In genomic region chr5:148844433-148845279, GRCh38 we compare ENCODE assay signal across 14 cellular contexts. TPM values are rescaled to one million over a fixed set of nuclear protein-coding genes. Genes with fewer than 3 reads are reported as not detected.
DNase-seq lines count a peak whose midpoint lies in the region; ATAC-seq and TF ChIP-seq lines count a peak whose summit lies in the region.
"Had no signal": no experiment of that assay in that cellular context is flagged by ENCODE, and none has a peak within 500 bp of the region (broad histone marks: within the 10 kb centered on the region; RNA-seq: fewer than 3 reads in every experiment).

No MANE protein-coding gene starts in this region.

- H3K27ac Mint-ChIP-seq in T-cell = peak overlapping the region; percentile 62 to 64

- H3K27ac ChIP-seq in heart right ventricle (peak overlapping the region in 8 of 10 donors; percentile 4 to 67 (median 47)), right lobe of liver (no peak overlapping the region)
- H3K27ac ChIP-seq in effector memory CD4-positive, alpha-beta T cell (ENCODE audit: insufficient read depth, low read length, poor library complexity, severe bottlenecking) = no peak overlapping the region
- H3K27ac ChIP-seq: hepatocyte, neutrophil, uterus had no signal

- POLR2A ChIA-PET in T-cell (lab: Charles Lee) = interaction anchor here in 1 of 2 donors (0.8 kb wide), 1 partner anchor 18 kb away, joined by 5 read pairs; the partner anchor contains the start of gene ADRB2

- no peak overlapping the region for H3K4me3 Mint-ChIP-seq in T-cell

- WGBS in heart right ventricle, 2 donors = 72 to 77% methylated on average over 7 of the region's 7 CpGs
- 72% methylated on average over 7 of the region's 7 CpGs for WGBS in right lobe of liver (ENCODE audit: insufficient coverage, low coverage, low lambda C conversion rate, missing lambda C conversion rate)

- peaks cover 3 to 6% of the 10 kb centered on the region in 2 donors for H3K27me3 Mint-ChIP-seq in T-cell

- peaks cover 24 to 79% (median 59%) of the 10 kb centered on the region in 3 donors for H3K4me1 Mint-ChIP-seq in T-cell

- H3K4me3 ChIP-seq in heart right ventricle (no peak overlapping the region), right lobe of liver (no peak overlapping the region)
- no peak overlapping the region for H3K4me3 ChIP-seq in effector memory CD4-positive, alpha-beta T cell (ENCODE audit: insufficient read depth, low read depth, low read length, poor library complexity, severe bottlenecking)
- H3K4me3 ChIP-seq: hepatocyte, uterus had no signal

- intact Hi-C loops in heart right ventricle (cut with DNase I) = no loop called here
- intact Hi-C loops in cardiac septum (cut with DNase I) = no loop called here
- intact Hi-C loops in right lobe of liver (cut with DNase I) = no loop called here

- CTCF ChIA-PET in T-cell (lab: Charles Lee) = interaction anchor here (0.6 to 3.3 kb wide), 11 partner anchors 11 to 270 kb away, joined by 3 to 19 read pairs (median 3); no protein-coding TSS in a partner anchor

- H3K36me3 ChIP-seq in heart right ventricle (peaks cover 0 to 3% (median 0%) of the 10 kb centered on the region in 9 donors), right lobe of liver (no peaks in the 10 kb centered on the region)
- H3K36me3 ChIP-seq in effector memory CD4-positive, alpha-beta T cell (ENCODE audit: control insufficient read depth, insufficient read depth, low read length) = no peaks in the 10 kb centered on the region
- H3K36me3 ChIP-seq: uterus had no signal

- TF ChIP-seq POLR2A in GM18505 (IDR thresholded peaks at IDR 0.05; ENCODE audit: borderline replicate concordance, extremely low read depth, insufficient read depth, insufficient read length) (no peak), right lobe of liver (IDR thresholded peaks at IDR 0.05) (no peak)

- H3K9me3 Mint-ChIP-seq in T-cell = peaks cover 0 to 11% (median 0%) of the 10 kb centered on the region in 3 donors

- H3K36me3 Mint-ChIP-seq in T-cell = no peaks in the 10 kb centered on the region

- H3K4me1 ChIP-seq in heart right ventricle = peaks cover 0 to 70% (median 40%) of the 10 kb centered on the region in 9 donors
- H3K4me1 ChIP-seq in effector memory CD4-positive, alpha-beta T cell (ENCODE audit: control insufficient read depth, insufficient read depth, low read length, poor library complexity, severe bottlenecking) = peaks cover 12% of the 10 kb centered on the region
- peaks cover 0 to 22% (median 5%) of the 10 kb centered on the region in 4 donors for H3K4me1 ChIP-seq in right lobe of liver
- H3K4me1 ChIP-seq: uterus had no signal

- ATAC-seq in heart right ventricle (peak in 1 of 8 donors; percentile 25), T-cell (replicated peaks in 1 of 4) (peak in 2 of 4 experiments; percentile 25 to 67), GM18505 (IDR thresholded peaks at IDR 0.05; ENCODE audit: unreplicated experiment) (no peak), right lobe of liver (no peak)
- ATAC-seq: activated CD4-positive, CD25-positive, alpha-beta regulatory T cell treated with anti-CD3 and anti-CD28 coated beads, Interleukin-2, amount 50 U/mL, for 24 hours had no signal

- H3K9me3 ChIP-seq in heart right ventricle (no peaks in the 10 kb centered on the region), right lobe of liver (no peaks in the 10 kb centered on the region)
- H3K9me3 ChIP-seq in effector memory CD4-positive, alpha-beta T cell (ENCODE audit: control insufficient read depth, low read length) = no peaks in the 10 kb centered on the region
- H3K9me3 ChIP-seq: neutrophil, uterus had no signal

- H3K27me3 ChIP-seq in heart right ventricle (no peaks in the 10 kb centered on the region), right lobe of liver (no peaks in the 10 kb centered on the region)
- no peaks in the 10 kb centered on the region for H3K27me3 ChIP-seq in effector memory CD4-positive, alpha-beta T cell (replicated peaks; ENCODE audit: control insufficient read depth, insufficient read depth, low read length, poor library complexity, severe bottlenecking)
- H3K27me3 ChIP-seq: hepatocyte, neutrophil, uterus had no signal

- no peak for TF ChIP-seq CTCF in heart right ventricle (IDR thresholded peaks at IDR 0.05)
- no peak for TF ChIP-seq CTCF in right lobe of liver (IDR thresholded peaks at IDR 0.05)

- DNase-seq in heart right ventricle (no peak), cardiac septum (ENCODE audit: low spot score) (no peak), T-cell (peak in 32 of 34 experiments; percentile 14 to 74 (median 47)), right lobe of liver (no peak), inferior parietal cortex (ENCODE audit: extremely low spot score) (no peak)
- DNase-seq in effector memory CD4-positive, alpha-beta T cell = peak; percentile 29 to 49 (median 35)
- DNase-seq in stimulated activated CD8-positive, alpha-beta memory T cell treated with anti-CD3 and anti-CD28 coated beads, Interleukin-15, amount 100 ng/mL, for 4 hours (ENCODE audit: low read depth in 2 of 2) = peak; percentile 14 to 32
- DNase-seq: activated naive CD4-positive, alpha-beta T cell; NCI-H1105; uterus had no signal

RNA-seq across cellular contexts. Expression of gene ADRB2, which starts 18.2 kb away (rescaled TPM):
- total RNA-seq in heart right ventricle (1 to 10 TPM; 3.5 to 7.8 (median 4.5) TPM), cardiac septum (2.6 TPM), T-cell (10 to 100 TPM in 1 of 5 donors, 1 to 10 TPM in 4; 2.3 to 11.3 (median 7.2) TPM), right lobe of liver (1 to 10 TPM in 5 of 6 experiments, under 1 TPM in 1; 0.99 to 2.8 (median 1.8) TPM)
- polyA plus RNA-seq in heart right ventricle = 1 to 10 TPM; 1.8 to 2.3 TPM

Comparison
In these comparisons a context has a peak if more than half of its experiments do, and no peak if none do; other contexts are left out.
1. DNase-seq: peak in T-cell (32 of 34), effector memory CD4-positive, alpha-beta T cell (3 of 3) and stimulated activated CD8-positive, alpha-beta memory T cell treated with anti-CD3 and anti-CD28 coated beads, Interleukin-15, amount 100 ng/mL, for 4 hours (2 of 2); none in heart right ventricle (0 of 2), cardiac septum (single experiment), right lobe of liver (0 of 3) and inferior parietal cortex (single experiment).
2. H3K27ac ChIP-seq: peak in heart right ventricle (8 of 10); none in effector memory CD4-positive, alpha-beta T cell (single experiment) and right lobe of liver (0 of 3).